10 cellular contexts compared by ENCODE assay signal in genomic region chr3:15272431-15273196, GRCh38. TPM values are rescaled to one million over a fixed set of nuclear protein-coding genes. Genes with fewer than 3 reads are reported as not detected.
A peak's percentile ranks its signal among the peaks of the same experiment; 100 is the strongest.
DNase-seq lines count a peak whose midpoint lies in the region; ATAC-seq and TF ChIP-seq lines count a peak whose summit lies in the region.
"Had no signal": no experiment of that assay in that cellular context is flagged by ENCODE, and none has a peak within 500 bp of the region (broad histone marks: within the 10 kb centered on the region; RNA-seq: fewer than 3 reads in every experiment).

No MANE protein-coding gene starts in this region.

- H3K4me1 Mint-ChIP-seq in MCF 10A (ENCODE audit: insufficient read depth, unreplicated experiment) (peaks cover 34% of the 10 kb centered on the region), activated B cell treated with CpG ODN at 0.5 μM for 24 hours (peaks cover 95% of the 10 kb centered on the region)

- H3K4me1 ChIP-seq in mammary epithelial cell (ENCODE audit: insufficient read depth, low read length) (peaks cover 20% of the 10 kb centered on the region), tibial nerve (peaks cover 0 to 66% (median 34%) of the 10 kb centered on the region in 4 donors)

- CTCF ChIA-PET in MCF 10A (lab: Yijun Ruan, JAX): interaction anchor here (0.7 to 2.6 kb wide), 4 partner anchors 14 to 152 kb away, joined by 3 to 7 read pairs (median 4); no protein-coding TSS in a partner anchor
- CTCF ChIA-PET in mammary epithelial cell (lab: Charles Lee; ENCODE audit: low non-redundant PET): no interaction called here
- CTCF ChIA-PET in activated B cell treated with CpG ODN at 0.5 μM for 24 hours (lab: Charles Lee): interaction anchor here (0.9 to 10.2 kb wide), 4 partner anchors 19 to 89 kb away, joined by 3 to 141 read pairs (median 4); partner anchors contain the start of gene SH3BP5

- ATAC-seq in activated B cell treated with CpG ODN at 0.5 μM for 24 hours (ENCODE audit: low read depth): no peak

- no peak overlapping the region for H3K4me2 ChIP-seq in mammary epithelial cell (ENCODE audit: insufficient read depth, low read depth, low read length)

- POLR2A ChIA-PET in MCF 10A (lab: Yijun Ruan, JAX) (interaction anchor here (1.4 to 1.5 kb wide), 2 partner anchors 59 to 170 kb away, joined by 3 to 7 read pairs; no protein-coding TSS in a partner anchor), activated B cell treated with CpG ODN at 0.5 μM for 24 hours (lab: Charles Lee) (interaction anchor here (0.5 to 8.9 kb wide), 11 partner anchors 16 to 112 kb away, joined by 3 to 118 read pairs (median 5); partner anchors contain the start of gene SH3BP5)

- peaks cover 6% of the 10 kb centered on the region for H3K79me2 ChIP-seq in mammary epithelial cell (ENCODE audit: insufficient read depth, low read length)

- no peak overlapping the region for H3K27ac ChIP-seq in mammary epithelial cell (ENCODE audit: insufficient read depth, low read depth, low read length)
- peak overlapping the region; percentile 12 to 91 (median 68) for H3K27ac ChIP-seq in tibial nerve

- no peak overlapping the region for H2AFZ ChIP-seq in mammary epithelial cell (ENCODE audit: low read depth, low read length)

- H3K36me3 Mint-ChIP-seq in MCF 10A (ENCODE audit: insufficient read depth, unreplicated experiment): no peaks in the 10 kb centered on the region
- peaks cover 25% of the 10 kb centered on the region for H3K36me3 Mint-ChIP-seq in activated B cell treated with CpG ODN at 0.5 μM for 24 hours (ENCODE audit: low read depth)

- no peaks in the 10 kb centered on the region for H3K9me3 ChIP-seq in mammary epithelial cell (replicated peaks; ENCODE audit: insufficient read depth, low read length)
- H3K9me3 ChIP-seq in tibial nerve: no peaks in the 10 kb centered on the region
- H3K9me3 ChIP-seq: thoracic aorta had no signal

- BruUV-seq in MCF 10A (replicated peaks; lab: Mats Ljungman, UMichigan) (no TSS peak), mammary epithelial cell (replicated peaks; lab: Mats Ljungman, UMichigan) (no TSS peak)

- H4K20me1 ChIP-seq in mammary epithelial cell (ENCODE audit: insufficient read depth, low read length): no peaks in the 10 kb centered on the region

- WGBS in mammary epithelial cell (ENCODE audit: low coverage, missing lambda C conversion rate): 72% methylated on average over 4 of the region's 7 CpGs
- WGBS in tibial nerve, 2 donors: 62 to 73% methylated on average over 7 of the region's 7 CpGs

- H3K9me3 Mint-ChIP-seq in MCF 10A (ENCODE audit: unreplicated experiment): no peaks in the 10 kb centered on the region
- no peaks in the 10 kb centered on the region for H3K9me3 Mint-ChIP-seq in activated B cell treated with CpG ODN at 0.5 μM for 24 hours

- TF ChIP-seq CTCF in MCF 10A (IDR thresholded peaks at IDR 0.05; ENCODE audit: unreplicated experiment): no peak
- TF ChIP-seq CTCF in mammary epithelial cell (conservative IDR thresholded peaks at IDR 0.05 in 1 of 2, IDR thresholded peaks at IDR 0.05 in 1 of 2; ENCODE audit: extremely low read depth in 1 of 2, insufficient read depth in 1 of 2, low read depth in 1 of 2, low read length in 2 of 2): no peak
- TF ChIP-seq CTCF in activated B cell treated with CpG ODN at 0.5 μM for 24 hours (IDR thresholded peaks at IDR 0.05): no peak
- no peak for TF ChIP-seq CTCF in tibial nerve (IDR thresholded peaks at IDR 0.05)

- peak; percentile 37 for DNase-seq in MCF 10A (ENCODE audit: unreplicated experiment)
- DNase-seq in mammary epithelial cell: no peak
- no peak for DNase-seq in activated B cell treated with CpG ODN at 0.5 μM for 24 hours
- peak; percentile 78 for DNase-seq in islet precursor cell
- no peak for DNase-seq in tibial nerve (ENCODE audit: low spot score in 2 of 2)
- no peak for DNase-seq in germinal center (ENCODE audit: low spot score)
- DNase-seq in stimulated activated CD4-positive, alpha-beta T cell treated with anti-CD3 and anti-CD28 coated beads, Interleukin-2, amount 100 ng/mL, for 48 hours: no peak
- DNase-seq in NCI-H2171 treated with DMSO at 0.1 percent for 48 hours (lab: John Stamatoyannopoulos, UW): no peak
- DNase-seq: NCI-H510A had no signal

- H3K4me3 Mint-ChIP-seq in MCF 10A (ENCODE audit: unreplicated experiment): no peak overlapping the region
- peak overlapping the region; percentile 77 for H3K4me3 Mint-ChIP-seq in activated B cell treated with CpG ODN at 0.5 μM for 24 hours

- H3K27ac Mint-ChIP-seq in MCF 10A (ENCODE audit: low read depth, unreplicated experiment) (no peak overlapping the region), activated B cell treated with CpG ODN at 0.5 μM for 24 hours (peak overlapping the region; percentile 90)

- H3K27me3 Mint-ChIP-seq in MCF 10A (ENCODE audit: insufficient read depth, unreplicated experiment): no peaks in the 10 kb centered on the region
- no peaks in the 10 kb centered on the region for H3K27me3 Mint-ChIP-seq in activated B cell treated with CpG ODN at 0.5 μM for 24 hours

- H3K36me3 ChIP-seq in mammary epithelial cell (ENCODE audit: insufficient read depth, low read length): no peaks in the 10 kb centered on the region
- H3K36me3 ChIP-seq in tibial nerve: peaks cover 0 to 4% (median 0%) of the 10 kb centered on the region in 3 donors
- H3K36me3 ChIP-seq: thoracic aorta had no signal

- in situ Hi-C loops in mammary epithelial cell (cut with MboI; ENCODE audit: low sequenced_read_pairs in 2 of 2): loop anchor here in 1 of 2 donors (25.0 kb wide), 1 partner anchor 290 kb away; no protein-coding TSS in a partner anchor

- TF ChIP-seq EP300 in tibial nerve (IDR thresholded peaks at IDR 0.05): no peak

- intact Hi-C loops in MCF 10A (cut with micrococcal nuclease): no loop called here
- intact Hi-C loops in mammary epithelial cell (cut with micrococcal nuclease): no loop called here
- intact Hi-C loops in activated B cell treated with CpG ODN at 0.5 μM for 24 hours (cut with micrococcal nuclease): loop anchor here (1.0 kb wide), 3 partner anchors 12 to 89 kb away; no protein-coding TSS in a partner anchor

- no peak for TF ChIP-seq POLR2A in tibial nerve (IDR thresholded peaks at IDR 0.05)

- H3K4me3 ChIP-seq in mammary epithelial cell (replicated peaks in 1 of 3; ENCODE audit: insufficient read depth in 1 of 3, low read depth in 2 of 3, low read length in 3 of 3) (no peak overlapping the region), tibial nerve (no peak overlapping the region)
- H3K4me3 ChIP-seq: thoracic aorta had no signal

- dilution Hi-C loops in mammary epithelial cell (cut with HindIII; ENCODE audit: low sequenced_read_pairs): loop anchor here (25.0 kb wide), 1 partner anchor 265 kb away; no protein-coding TSS in a partner anchor

- H3K27me3 ChIP-seq in mammary epithelial cell (ENCODE audit: insufficient read depth, low read length) (no peaks in the 10 kb centered on the region), tibial nerve (no peaks in the 10 kb centered on the region)

- H3K9ac ChIP-seq in mammary epithelial cell (ENCODE audit: insufficient read depth, low read length): no peak overlapping the region

RNA-seq across cellular contexts. Expression of gene SH3BP5, which starts 59.8 kb away (rescaled TPM):
- total RNA-seq in MCF 10A (2022) (8.4 and 8.8 TPM in 2 replicates), mammary epithelial cell (10 to 100 TPM; 15.4 to 21.0 TPM), activated B cell treated with CpG ODN at 0.5 μM for 24 hours (60.5 and 66.0 TPM in 2 replicates), tibial nerve (100 to 1,000 TPM in 3 of 4 donors, 10 to 100 TPM in 1; 99.0 to 113 (median 105) TPM)
- 20.1 TPM for polyA plus RNA-seq in mammary epithelial cell
- 10.6 TPM for polyA minus RNA-seq in mammary epithelial cell

Comparison
In these comparisons a context has a peak if more than half of its experiments do, and no peak if none do; other contexts are left out.
1. DNase-seq: peak in MCF 10A (single experiment) and islet precursor cell (single experiment); none in mammary epithelial cell (single experiment), activated B cell treated with CpG ODN at 0.5 μM for 24 hours (single experiment), tibial nerve (0 of 2), germinal center (single experiment), stimulated activated CD4-positive, alpha-beta T cell treated with anti-CD3 and anti-CD28 coated beads, Interleukin-2, amount 100 ng/mL, for 48 hours (0 of 2) and NCI-H2171 treated with DMSO at 0.1 percent for 48 hours (single experiment).